Comparison of ENCODE assay signal across 20 cellular contexts in the genomic region with DNA sequence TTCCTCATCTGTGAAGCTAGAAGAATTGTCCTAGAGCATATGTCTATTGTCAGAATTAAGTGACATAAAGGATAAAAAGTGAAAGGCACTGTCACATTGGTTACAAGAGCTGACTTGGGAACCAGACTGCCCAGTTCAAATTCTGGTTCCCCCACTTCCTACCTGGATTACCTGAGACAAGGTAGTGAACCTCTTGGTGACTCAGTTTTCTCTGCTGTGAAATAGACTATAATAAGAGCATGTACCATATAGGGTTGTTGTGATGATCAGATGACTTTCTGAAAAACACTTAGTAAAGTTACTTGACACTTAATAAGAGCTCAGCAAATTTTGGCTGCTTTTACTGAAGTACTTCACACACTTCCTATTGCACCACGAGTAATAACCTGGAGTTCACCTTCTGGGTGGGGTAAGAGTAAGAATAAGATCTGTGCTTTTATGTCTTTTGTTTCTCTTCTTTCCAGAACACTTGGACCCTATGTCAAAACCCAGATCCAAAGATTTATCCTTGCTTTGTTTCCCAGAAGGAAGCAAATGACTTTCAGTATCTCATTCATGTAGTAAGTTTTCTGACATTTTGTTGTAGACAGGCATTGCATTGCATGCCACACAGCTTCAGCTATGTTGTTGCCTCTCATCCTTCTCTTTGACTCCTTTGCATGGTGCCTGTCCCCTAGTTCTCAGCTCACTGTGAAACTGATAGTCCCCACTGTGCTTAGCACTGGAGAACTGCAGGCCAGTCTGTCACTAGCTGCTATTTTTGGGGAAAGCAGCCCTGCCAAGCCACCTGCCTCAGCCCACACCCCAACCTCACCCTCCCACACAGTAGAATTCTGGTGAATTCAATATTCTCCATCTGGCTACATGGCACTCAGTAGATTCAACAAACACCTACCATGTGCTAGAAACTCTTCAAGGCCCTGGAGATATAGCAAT.
DNase-seq lines count a peak whose midpoint lies in the region; ATAC-seq and TF ChIP-seq lines count a peak whose summit lies in the region.
"Had no signal": no experiment of that assay in that cellular context is flagged by ENCODE, and none has a peak within 500 bp of the region (broad histone marks: within the 10 kb centered on the region; RNA-seq: fewer than 3 reads in every experiment).

No MANE protein-coding gene starts in this region.

- H3K27me3 ChIP-seq in tibial nerve = no peaks in the 10 kb centered on the region
- H3K27me3 ChIP-seq: adrenal gland; BLaER1 treated with 17β-estradiol and CSF1 and Interleukin-3, amounts not matched to agents 10 nM and 100 nM; heart right ventricle had no signal

- H3K4me3 ChIP-seq in tibial nerve = no peak overlapping the region
- H3K4me3 ChIP-seq: adrenal gland; BLaER1 treated with 17β-estradiol and CSF1 and Interleukin-3, amounts not matched to agents 10 nM and 100 nM; heart right ventricle had no signal

- no peaks in the 10 kb centered on the region for H3K9me3 ChIP-seq in tibial nerve
- H3K9me3 ChIP-seq: adrenal gland; BLaER1 treated with 17β-estradiol and CSF1 and Interleukin-3, amounts not matched to agents 10 nM and 100 nM; heart right ventricle had no signal

- DNase-seq in myocyte (ENCODE audit: low read depth) = peak; percentile 61
- no peak for DNase-seq in tibial nerve (ENCODE audit: low spot score in 2 of 2)
- DNase-seq in AG20443 (ENCODE audit: low spot score) = no peak
- DNase-seq in NCI-H345 treated with DMSO at 0.1 percent for 48 hours (lab: John Stamatoyannopoulos, UW; ENCODE audit: unreplicated experiment) = no peak
- no peak for DNase-seq in activated CD8-positive, alpha-beta memory T cell treated with anti-CD3 and anti-CD28 coated beads for 24 hours
- DNase-seq: activated CD4-positive, alpha-beta memory T cell treated with anti-CD3 and anti-CD28 coated beads, Interleukin-2, amount 10 ng/mL, durations not matched to agents 7 days and 5 days; adrenal gland; DMS79; kidney; midbrain; NCI-H1417 treated with DMSO at 0.1 percent for 48 hours; NCI-H510A; small intestine had no signal

- WGBS in tibial nerve, 2 donors = 46% methylated on average over 1 of the region's 1 CpG

- no peaks in the 10 kb centered on the region for H3K36me3 ChIP-seq in tibial nerve
- H3K36me3 ChIP-seq: adrenal gland; BLaER1 treated with 17β-estradiol and CSF1 and Interleukin-3, amounts not matched to agents 10 nM and 100 nM; heart right ventricle had no signal

- TF ChIP-seq EP300 in tibial nerve (IDR thresholded peaks at IDR 0.05) = no peak

- no peak for TF ChIP-seq POLR2A in tibial nerve (IDR thresholded peaks at IDR 0.05)

- TF ChIP-seq CTCF in tibial nerve (IDR thresholded peaks at IDR 0.05) = no peak

- ATAC-seq in GM18909 (IDR thresholded peaks at IDR 0.05; ENCODE audit: poor library complexity, unreplicated experiment) = peak; percentile 74
- ATAC-seq in GM21619 (IDR thresholded peaks at IDR 0.05; ENCODE audit: unreplicated experiment) = peak; percentile 59
- ATAC-seq in HG03460 (IDR thresholded peaks at IDR 0.05; ENCODE audit: unreplicated experiment) = peak; percentile 68

- no peaks in the 10 kb centered on the region for H3K4me1 ChIP-seq in tibial nerve
- H3K4me1 ChIP-seq: BLaER1 treated with 17β-estradiol and CSF1 and Interleukin-3, amounts not matched to agents 10 nM and 100 nM; heart right ventricle had no signal

- H3K27ac ChIP-seq in tibial nerve = no peak overlapping the region
- H3K27ac ChIP-seq: adrenal gland; BLaER1 treated with 17β-estradiol and CSF1 and Interleukin-3, amounts not matched to agents 10 nM and 100 nM; epithelial cell of prostate; heart right ventricle; KMS-11 had no signal
